Comparison of ENCODE assay signal across 12 cellular contexts in genomic region chr5:95841914-95842812, GRCh38. TPM values are rescaled to one million over a fixed set of nuclear protein-coding genes. Genes with fewer than 3 reads are reported as not detected.
DNase-seq lines count a peak whose midpoint lies in the region; ATAC-seq, FAIRE-seq and TF ChIP-seq lines count a peak whose summit lies in the region.
"Had no signal": no experiment of that assay in that cellular context is flagged by ENCODE, and none has a peak within 500 bp of the region (broad histone marks: within the 10 kb centered on the region; RNA-seq: fewer than 3 reads in every experiment).

No MANE protein-coding gene starts in this region.

- H3K4me3 ChIP-seq in OCI-LY3 (ENCODE audit: low read length) (no peak overlapping the region), osteoblast (ENCODE audit: insufficient read depth, low read length) (no peak overlapping the region)

- no peak overlapping the region for H3K9ac ChIP-seq in OCI-LY3 (ENCODE audit: low read length)

- H3K4me2 ChIP-seq in OCI-LY3 (ENCODE audit: low read length) (peak overlapping the region; percentile 88), osteoblast (ENCODE audit: insufficient read depth, low read length) (peak overlapping the region; percentile 63)

- H3K27ac ChIP-seq in OCI-LY3 (ENCODE audit: low read length) = no peak overlapping the region
- H3K27ac ChIP-seq in osteoblast (ENCODE audit: low read depth, low read length) = peak overlapping the region; percentile 89
- H3K27ac ChIP-seq: foreskin keratinocyte had no signal

- H3K27me3 Mint-ChIP-seq in glutamatergic neuron (ENCODE audit: unreplicated experiment) = peaks cover 3% of the 10 kb centered on the region

- peaks cover 2% of the 10 kb centered on the region for H3K4me1 Mint-ChIP-seq in glutamatergic neuron (ENCODE audit: low read depth, unreplicated experiment)
- H3K4me1 Mint-ChIP-seq: neural crest cell had no signal

- H2AFZ ChIP-seq in OCI-LY3 (ENCODE audit: low read depth, low read length) = peak overlapping the region; percentile 83; the same call in 1 of the 2 replicates
- H2AFZ ChIP-seq in osteoblast (ENCODE audit: low read length) = peak overlapping the region; percentile 37

- TF ChIP-seq CTCF in OCI-LY3 (IDR thresholded peaks at IDR 0.05; ENCODE audit: low read depth, low read length) (no peak), osteoblast (IDR thresholded peaks at IDR 0.05; ENCODE audit: extremely low read depth, low read depth, low read length) (no peak), glutamatergic neuron (IDR thresholded peaks at IDR 0.05; ENCODE audit: partially characterized antibody, unreplicated experiment) (no peak)

- H3K4me1 ChIP-seq in OCI-LY3 (ENCODE audit: low read length) = peaks cover 33% of the 10 kb centered on the region
- H3K4me1 ChIP-seq in osteoblast (ENCODE audit: insufficient read depth, low read length) = peaks cover 26% of the 10 kb centered on the region
- H3K4me1 ChIP-seq: foreskin keratinocyte had no signal

- H4K20me1 ChIP-seq in OCI-LY3 (ENCODE audit: insufficient read depth, low read length) = no peaks in the 10 kb centered on the region
- H4K20me1 ChIP-seq in osteoblast (ENCODE audit: insufficient read depth, low read length) = no peaks in the 10 kb centered on the region

- H3K9me3 ChIP-seq in OCI-LY3 (ENCODE audit: insufficient read depth, low read length) = no peaks in the 10 kb centered on the region
- no peaks in the 10 kb centered on the region for H3K9me3 ChIP-seq in osteoblast (ENCODE audit: low read depth, low read length)

- H3K36me3 Mint-ChIP-seq in glutamatergic neuron (ENCODE audit: unreplicated experiment) = peaks cover 10% of the 10 kb centered on the region

- DNase-seq in AG20443 (ENCODE audit: low spot score) = peak; percentile 85
- DNase-seq in fibroblast of gingiva (ENCODE audit: low read depth) = peak; percentile 97
- peak; percentile 92 for DNase-seq in osteoblast (ENCODE audit: insufficient read length, low spot score, missing footprints)
- no peak for DNase-seq in NCI-H748 treated with DMSO at 0.1 percent for 48 hours (lab: John Stamatoyannopoulos, UW)
- no peak for DNase-seq in glutamatergic neuron
- DNase-seq in GM12892 (ENCODE audit: insufficient read length) = no peak
- DNase-seq: DMS79, NCI-H2081 had no signal

- H3K36me3 ChIP-seq in OCI-LY3 (replicated peaks; ENCODE audit: low read depth, low read length) = no peaks in the 10 kb centered on the region
- H3K36me3 ChIP-seq in osteoblast (ENCODE audit: insufficient read depth, low read length) = no peaks in the 10 kb centered on the region

- TF ChIP-seq POLR2A in GM12892 (IDR thresholded peaks at IDR 0.05; ENCODE audit: low read depth, low read length) = no peak

- no peak for ATAC-seq in HG03196 (IDR thresholded peaks at IDR 0.05; ENCODE audit: unreplicated experiment)
- ATAC-seq: foreskin keratinocyte had no signal

- H3K9me3 Mint-ChIP-seq in glutamatergic neuron (ENCODE audit: unreplicated experiment) = peaks cover 3% of the 10 kb centered on the region

- H3K4me3 Mint-ChIP-seq in glutamatergic neuron (ENCODE audit: unreplicated experiment) = no peak overlapping the region
- H3K4me3 Mint-ChIP-seq: neural crest cell had no signal

- H3K27me3 ChIP-seq in OCI-LY3 (ENCODE audit: low read depth, low read length) (no peaks in the 10 kb centered on the region), osteoblast (ENCODE audit: insufficient read depth, low read length) (no peaks in the 10 kb centered on the region)
- H3K27me3 ChIP-seq: foreskin keratinocyte had no signal

- no peak for FAIRE-seq in GM12892 (lab: Jason Lieb, UNC)

- H3K27ac Mint-ChIP-seq in glutamatergic neuron (ENCODE audit: unreplicated experiment) = no peak overlapping the region

- no peaks in the 10 kb centered on the region for H3K79me2 ChIP-seq in OCI-LY3 (ENCODE audit: low read length)
- no peaks in the 10 kb centered on the region for H3K79me2 ChIP-seq in osteoblast (ENCODE audit: insufficient read depth, low read length)

RNA-seq across cellular contexts. Expression of gene GLRX, which starts 19.6 kb away (rescaled TPM):
- total RNA-seq in osteoblast (59.0 and 77.2 TPM in 2 replicates), glutamatergic neuron (ENCODE audit: unreplicated experiment) (79.6 TPM)
- polyA plus RNA-seq in GM12892 (2012; ENCODE audit: missing spikeins) = 144 TPM

Comparison
In these comparisons a context has a peak if more than half of its experiments do, and no peak if none do; other contexts are left out.
1. DNase-seq: peak in AG20443 (single experiment), fibroblast of gingiva (single experiment) and osteoblast (single experiment); none in NCI-H748 treated with DMSO at 0.1 percent for 48 hours (single experiment), glutamatergic neuron (single experiment) and GM12892 (single experiment).